1 cellular context compared by ENCODE assay signal in genomic region chr3:117875887-117876286, GRCh38.
TF ChIP-seq lines count a peak whose summit lies in the region.

No MANE protein-coding gene starts in this region.

TF ChIP-seq in SK-N-SH treated with all-trans-retinoic acid at 6 μM for 48 hours, 23 proteins besides CTCF, POLR2A, EP300 and RAD21 (continued from another document):
- TF ChIP-seq PATZ1 (CRISPR knock-in tag; IDR thresholded peaks at IDR 0.05; ENCODE audit: borderline replicate concordance) (no peak), ZNF8 (CRISPR knock-in tag; IDR thresholded peaks at IDR 0.05) (no peak), ISL1 (CRISPR knock-in tag; IDR thresholded peaks at IDR 0.05) (peak; percentile 56; the same call in 1 of the 2 replicates)
TF ChIP-seq in SK-N-SH treated with all-trans-retinoic acid at 6 μM for 48 hours: peak in this region for 3.
